In genomic region chr1:41358152-41358937, GRCh38 we compare ENCODE assay signal across 11 cellular contexts. TPM values are rescaled to one million over a fixed set of nuclear protein-coding genes. Genes with fewer than 3 reads are reported as not detected.
DNase-seq lines count a peak whose midpoint lies in the region; ATAC-seq and TF ChIP-seq lines count a peak whose summit lies in the region.
"Had no signal": no experiment of that assay in that cellular context is flagged by ENCODE, and none has a peak within 500 bp of the region (broad histone marks: within the 10 kb centered on the region; RNA-seq: fewer than 3 reads in every experiment).

No MANE protein-coding gene starts in this region.

- no peak overlapping the region for H3K4me2 ChIP-seq in mesenchymal stem cell (ENCODE audit: low read length, poor library complexity, severe bottlenecking)

- H3K18ac ChIP-seq in mesenchymal stem cell (ENCODE audit: low read depth in 1 of 2, low read length in 2 of 2), result peak overlapping the region; percentile 9 to 22

- H3K23ac ChIP-seq in mesenchymal stem cell (ENCODE audit: low read length in 2 of 2), result peak overlapping the region in 1 of 2 experiments; percentile 61

- TF ChIP-seq POLR2A in breast epithelium (IDR thresholded peaks at IDR 0.05), result no peak

- peak overlapping the region in 1 of 2 experiments; percentile 70 for H2BK12ac ChIP-seq in mesenchymal stem cell (ENCODE audit: low read length in 2 of 2)

- no peak overlapping the region for H2AK5ac ChIP-seq in mesenchymal stem cell (ENCODE audit: low read length, severe bottlenecking)

- peaks cover 8% of the 10 kb centered on the region for H3K4me1 Mint-ChIP-seq in activated naive CD4-positive, alpha-beta T cell treated with anti-CD3 and anti-CD28 coated beads, Interleukin-2, amount 50 U/mL, for 24 hours
- no peaks in the 10 kb centered on the region for H3K4me1 Mint-ChIP-seq in activated naive CD4-positive, alpha-beta T cell treated with anti-CD3 and anti-CD28 coated beads, Interleukin-2, amount 10 ng/mL, durations not matched to agents 7 days and 5 days

- no peak overlapping the region for H3K9ac ChIP-seq in mesenchymal stem cell (ENCODE audit: low read length)

- peak overlapping the region in 1 of 2 experiments; percentile 80 for H3K14ac ChIP-seq in mesenchymal stem cell (ENCODE audit: low read length in 2 of 2)

- H2BK5ac ChIP-seq in mesenchymal stem cell (ENCODE audit: low read depth, low read length, poor library complexity, severe bottlenecking), result no peak overlapping the region

- H2BK15ac ChIP-seq in mesenchymal stem cell (ENCODE audit: low read depth, poor library complexity, severe bottlenecking), result no peak overlapping the region

- H3K36me3 Mint-ChIP-seq in activated naive CD4-positive, alpha-beta T cell treated with anti-CD3 and anti-CD28 coated beads, Interleukin-2, amount 50 U/mL, for 24 hours, result no peaks in the 10 kb centered on the region
- H3K36me3 Mint-ChIP-seq in activated naive CD4-positive, alpha-beta T cell treated with anti-CD3 and anti-CD28 coated beads, Interleukin-2, amount 10 ng/mL, durations not matched to agents 7 days and 5 days, result no peaks in the 10 kb centered on the region
- H3K36me3 Mint-ChIP-seq: IgD-negative memory B cell had no signal

- H3K4me1 ChIP-seq in breast epithelium (peaks cover 12 to 21% of the 10 kb centered on the region in 2 donors), mesenchymal stem cell (ENCODE audit: control insufficient read depth, insufficient read depth, low read depth, low read length) (peaks cover 43% of the 10 kb centered on the region)

- no peaks in the 10 kb centered on the region for H3K9me3 Mint-ChIP-seq in activated naive CD4-positive, alpha-beta T cell treated with anti-CD3 and anti-CD28 coated beads, Interleukin-2, amount 50 U/mL, for 24 hours
- no peaks in the 10 kb centered on the region for H3K9me3 Mint-ChIP-seq in activated naive CD4-positive, alpha-beta T cell treated with anti-CD3 and anti-CD28 coated beads, Interleukin-2, amount 10 ng/mL, durations not matched to agents 7 days and 5 days
- H3K9me3 Mint-ChIP-seq: IgD-negative memory B cell had no signal

- H3K4me3 ChIP-seq in breast epithelium, result no peak overlapping the region
- H3K4me3 ChIP-seq in mesenchymal stem cell (ENCODE audit: insufficient read depth in 1 of 2, low read depth in 1 of 2, low read length in 2 of 2), result no peak overlapping the region
- H3K4me3 ChIP-seq in dorsolateral prefrontal cortex, result no peak overlapping the region

- CTCF ChIA-PET in activated naive CD4-positive, alpha-beta T cell treated with anti-CD3 and anti-CD28 coated beads, Interleukin-2, amount 10 ng/mL, durations not matched to agents 7 days and 5 days (lab: Charles Lee), result no interaction called here

- DNase-seq in activated naive CD4-positive, alpha-beta T cell treated with anti-CD3 and anti-CD28 coated beads, Interleukin-2, amount 10 ng/mL, durations not matched to agents 7 days and 5 days, result no peak
- DNase-seq in breast epithelium (ENCODE audit: low spot score in 2 of 2), result no peak
- no peak for DNase-seq in mesenchymal stem cell
- no peak for DNase-seq in activated CD4-positive, alpha-beta T cell treated with anti-CD3 and anti-CD28 coated beads for 4 hours
- DNase-seq in germinal center (ENCODE audit: low spot score), result no peak
- no peak for DNase-seq in dorsolateral prefrontal cortex
- DNase-seq: cerebellar nuclear complex had no signal

- WGBS in mesenchymal stem cell, result 61% methylated on average over 25 of the region's 25 CpGs

- no peaks in the 10 kb centered on the region for H3K36me3 ChIP-seq in breast epithelium
- no peaks in the 10 kb centered on the region for H3K36me3 ChIP-seq in mesenchymal stem cell (ENCODE audit: control insufficient read depth in 1 of 2, insufficient read depth in 2 of 2, low read depth in 1 of 2, low read length in 2 of 2)

- intact Hi-C loops in breast epithelium (cut with DNase I; ENCODE audit: low total_unique reads), result no loop called here
- intact Hi-C loops in dorsolateral prefrontal cortex (cut with DNase I), result no loop called here

- H3K4me3 Mint-ChIP-seq in activated naive CD4-positive, alpha-beta T cell treated with anti-CD3 and anti-CD28 coated beads, Interleukin-2, amount 50 U/mL, for 24 hours, result no peak overlapping the region
- H3K4me3 Mint-ChIP-seq in activated naive CD4-positive, alpha-beta T cell treated with anti-CD3 and anti-CD28 coated beads, Interleukin-2, amount 10 ng/mL, durations not matched to agents 7 days and 5 days, result no peak overlapping the region

- no peak overlapping the region for H4K91ac ChIP-seq in mesenchymal stem cell (ENCODE audit: low read length)

- peaks cover 7% of the 10 kb centered on the region for H3K27me3 Mint-ChIP-seq in activated naive CD4-positive, alpha-beta T cell treated with anti-CD3 and anti-CD28 coated beads, Interleukin-2, amount 50 U/mL, for 24 hours
- peaks cover 63% of the 10 kb centered on the region for H3K27me3 Mint-ChIP-seq in activated naive CD4-positive, alpha-beta T cell treated with anti-CD3 and anti-CD28 coated beads, Interleukin-2, amount 10 ng/mL, durations not matched to agents 7 days and 5 days

- no peaks in the 10 kb centered on the region for H3K9me3 ChIP-seq in breast epithelium
- H3K9me3 ChIP-seq in mesenchymal stem cell (ENCODE audit: control insufficient read depth, low read length), result no peaks in the 10 kb centered on the region

- no peaks in the 10 kb centered on the region for H3K27me3 ChIP-seq in breast epithelium
- H3K27me3 ChIP-seq in mesenchymal stem cell (ENCODE audit: control insufficient read depth in 1 of 2, insufficient read depth in 1 of 2, low read length in 2 of 2), result peaks cover 14 to 50% of the 10 kb centered on the region in 2 experiments
- H3K27me3 ChIP-seq in dorsolateral prefrontal cortex, result peaks cover 0 to 4% (median 0%) of the 10 kb centered on the region in 45 donors

- H3K27ac Mint-ChIP-seq in activated naive CD4-positive, alpha-beta T cell treated with anti-CD3 and anti-CD28 coated beads, Interleukin-2, amount 50 U/mL, for 24 hours, result peak overlapping the region; percentile 5
- H3K27ac Mint-ChIP-seq in activated naive CD4-positive, alpha-beta T cell treated with anti-CD3 and anti-CD28 coated beads, Interleukin-2, amount 10 ng/mL, durations not matched to agents 7 days and 5 days, result no peak overlapping the region

- H3K4ac ChIP-seq in mesenchymal stem cell (ENCODE audit: low read depth in 1 of 2, low read length in 2 of 2), result no peak overlapping the region

- peak overlapping the region; percentile 40 to 54 for H3K27ac ChIP-seq in breast epithelium
- no peak overlapping the region for H3K27ac ChIP-seq in mesenchymal stem cell (ENCODE audit: low read length, poor library complexity, severe bottlenecking)
- H3K27ac ChIP-seq in dorsolateral prefrontal cortex, result no peak overlapping the region

- no peaks in the 10 kb centered on the region for H3K79me1 ChIP-seq in mesenchymal stem cell (replicated peaks; ENCODE audit: low read length, poor library complexity, severe bottlenecking)

- H2AFZ ChIP-seq in mesenchymal stem cell (ENCODE audit: low read depth, low read length), result no peak overlapping the region

- peak overlapping the region; percentile 27 for H4K8ac ChIP-seq in mesenchymal stem cell (ENCODE audit: low read length)

- no peak for TF ChIP-seq CTCF in breast epithelium (IDR thresholded peaks at IDR 0.05)
- TF ChIP-seq CTCF in dorsolateral prefrontal cortex (IDR thresholded peaks at IDR 0.05 in 54 of 56, conservative IDR thresholded peaks at IDR 0.05 in 2 of 56; ENCODE audit: low read depth in 1 of 56, partially characterized antibody in 56 of 56), result no peak

- ATAC-seq in GM21619 (IDR thresholded peaks at IDR 0.05; ENCODE audit: unreplicated experiment), result no peak
- ATAC-seq: Panc1 had no signal

- H2BK120ac ChIP-seq in mesenchymal stem cell (ENCODE audit: low read depth, low read length), result no peak overlapping the region

RNA-seq across cellular contexts. Expression of gene FOXO6, which starts 2.9 kb away (rescaled TPM):
- 1 to 10 TPM in 1 of 3 donors, under 1 TPM in 1, not detected in 1; 0.98 to 1.3 TPM for total RNA-seq in breast epithelium
- polyA plus RNA-seq in mesenchymal stem cell (2013, experiment 1 of 2), result 0.59 TPM
- polyA plus RNA-seq in mesenchymal stem cell (2013, experiment 2 of 2), result 0.71 TPM
- total RNA-seq in dorsolateral prefrontal cortex, result 1 to 10 TPM; 1.7 to 8.3 (median 3.8) TPM
- polyA plus RNA-seq: IgD-negative memory B cell had no signal

Comparison
In these comparisons a context has a peak if more than half of its experiments do, and no peak if none do; other contexts are left out.
1. H3K27ac ChIP-seq: peak in breast epithelium (2 of 2); none in mesenchymal stem cell (single experiment) and dorsolateral prefrontal cortex (0 of 59).